Comparison of ENCODE assay signal across 17 cellular contexts in genomic region chr4:81519856-81520255, GRCh38. TPM values are rescaled to one million over a fixed set of nuclear protein-coding genes. Genes with fewer than 3 reads are reported as not detected.
"Had no signal": no experiment of that assay in that cellular context is flagged by ENCODE, and none has a peak within 500 bp of the region (broad histone marks: within the 10 kb centered on the region; RNA-seq: fewer than 3 reads in every experiment).

No MANE protein-coding gene starts in this region.

- H3K9me3 Mint-ChIP-seq: activated naive CD8-positive, alpha-beta T cell treated with anti-CD3 and anti-CD28 coated beads, Interleukin-2, amount 10 ng/mL, durations not matched to agents 7 days and 5 days; mesothelial cell of epicardium; stimulated activated naive CD8-positive, alpha-beta T cell treated with anti-CD3 and anti-CD28 coated beads, Interleukin-15, Interleukin-2, amounts not matched to agents 100 ng/mL and 50 ng/mL, for 24 hours; T-helper 1 cell treated with Interleukin-12 subunit alpha and Interleukin-12 subunit beta and Interleukin-4 antibody, amounts not matched to agents 30 μg/mL and 1 μg/mL, for 36 hours had no signal

- H3K4me1 ChIP-seq: body of pancreas, prostate gland, right atrium auricular region, suprapubic skin had no signal

- H3K4me3 ChIP-seq: body of pancreas, dorsolateral prefrontal cortex, lung, prostate gland, right atrium auricular region, suprapubic skin had no signal

- H3K36me3 ChIP-seq: prostate gland, right atrium auricular region, suprapubic skin had no signal

- H3K27me3 Mint-ChIP-seq: activated naive CD8-positive, alpha-beta T cell treated with anti-CD3 and anti-CD28 coated beads, Interleukin-2, amount 10 ng/mL, durations not matched to agents 7 days and 5 days; stimulated activated naive CD8-positive, alpha-beta T cell treated with anti-CD3 and anti-CD28 coated beads, Interleukin-15, Interleukin-2, amounts not matched to agents 100 ng/mL and 50 ng/mL, for 24 hours had no signal

- H3K4me3 Mint-ChIP-seq: activated naive CD8-positive, alpha-beta T cell treated with anti-CD3 and anti-CD28 coated beads, Interleukin-2, amount 10 ng/mL, durations not matched to agents 7 days and 5 days; mesothelial cell of epicardium; stimulated activated naive CD8-positive, alpha-beta T cell treated with anti-CD3 and anti-CD28 coated beads, Interleukin-15, Interleukin-2, amounts not matched to agents 100 ng/mL and 50 ng/mL, for 24 hours; T-helper 1 cell treated with Interleukin-12 subunit alpha and Interleukin-12 subunit beta and Interleukin-4 antibody, amounts not matched to agents 30 μg/mL and 1 μg/mL, for 36 hours had no signal

- H3K9me3 ChIP-seq: body of pancreas, prostate gland, right atrium auricular region, suprapubic skin had no signal

- DNase-seq: activated CD4-positive, CD25-positive, alpha-beta regulatory T cell treated with anti-CD3 and anti-CD28 coated beads, Interleukin-2, amount 50 U/mL, for 72 hours; activated naive CD8-positive, alpha-beta T cell treated with anti-CD3 and anti-CD28 coated beads, Interleukin-2, amount 10 ng/mL, durations not matched to agents 7 days and 5 days; body of pancreas; dorsolateral prefrontal cortex; foreskin fibroblast; hippocampal formation; stimulated activated CD4-positive, alpha-beta T cell treated with anti-CD3 and anti-CD28 coated beads, Interleukin-2, amount 100 ng/mL, for 24 hours; trophoblast cell had no signal

- H3K27me3 ChIP-seq: body of pancreas, dorsolateral prefrontal cortex, right atrium auricular region, suprapubic skin had no signal

- ATAC-seq: body of pancreas had no signal

- H3K27ac ChIP-seq: body of pancreas, dorsolateral prefrontal cortex, epithelial cell of prostate, prostate gland, right atrium auricular region, suprapubic skin had no signal

- H3K27ac Mint-ChIP-seq: activated naive CD8-positive, alpha-beta T cell treated with anti-CD3 and anti-CD28 coated beads, Interleukin-2, amount 10 ng/mL, durations not matched to agents 7 days and 5 days; mesothelial cell of epicardium; stimulated activated naive CD8-positive, alpha-beta T cell treated with anti-CD3 and anti-CD28 coated beads, Interleukin-15, Interleukin-2, amounts not matched to agents 100 ng/mL and 50 ng/mL, for 24 hours; T-helper 1 cell treated with Interleukin-12 subunit alpha and Interleukin-12 subunit beta and Interleukin-4 antibody, amounts not matched to agents 30 μg/mL and 1 μg/mL, for 36 hours had no signal

- H3K36me3 Mint-ChIP-seq: mesothelial cell of epicardium had no signal

RNA-seq across cellular contexts. Expression of gene RASGEF1B, which starts 48.1 kb away (rescaled TPM):
- total RNA-seq: myocyte had no signal
